In the genomic region with DNA sequence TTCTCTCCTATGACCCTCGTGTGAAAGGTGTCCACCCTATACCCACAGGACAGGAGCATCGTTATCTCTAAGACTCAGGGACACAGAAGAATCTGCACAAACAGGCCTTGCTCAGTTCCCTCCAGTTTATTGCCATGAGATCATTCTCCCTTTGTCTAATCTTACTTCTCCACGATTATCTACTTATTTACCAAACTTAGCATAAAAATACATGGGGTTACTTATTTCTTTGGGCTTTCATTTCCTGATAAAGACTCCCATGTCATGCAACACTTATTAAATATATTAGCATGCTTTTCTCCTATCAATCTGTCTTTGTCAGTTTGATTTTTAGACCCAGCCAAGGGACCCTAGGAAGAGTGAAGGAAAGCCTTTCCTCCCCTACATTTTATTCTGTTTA, we compare ENCODE assay signal across 8 cellular contexts.
"Had no signal": no experiment of that assay in that cellular context is flagged by ENCODE, and none has a peak within 500 bp of the region (broad histone marks: within the 10 kb centered on the region; RNA-seq: fewer than 3 reads in every experiment).

No MANE protein-coding gene starts in this region.

- H3K9ac ChIP-seq: GM23248 had no signal

- FAIRE-seq: H1, H54, HTR-8/SVneo, K562 had no signal

- DNase-seq: GM23248, HCEC 1CT, IMR-90, KG1 had no signal

- H3K27ac ChIP-seq: GM23248 had no signal

- H2AFZ ChIP-seq: GM23248 had no signal

- ATAC-seq: K562 had no signal

- H3K4me3 ChIP-seq: GM23248, K562 had no signal
